ENCODE assay signal across 15 cellular contexts in the genomic region with DNA sequence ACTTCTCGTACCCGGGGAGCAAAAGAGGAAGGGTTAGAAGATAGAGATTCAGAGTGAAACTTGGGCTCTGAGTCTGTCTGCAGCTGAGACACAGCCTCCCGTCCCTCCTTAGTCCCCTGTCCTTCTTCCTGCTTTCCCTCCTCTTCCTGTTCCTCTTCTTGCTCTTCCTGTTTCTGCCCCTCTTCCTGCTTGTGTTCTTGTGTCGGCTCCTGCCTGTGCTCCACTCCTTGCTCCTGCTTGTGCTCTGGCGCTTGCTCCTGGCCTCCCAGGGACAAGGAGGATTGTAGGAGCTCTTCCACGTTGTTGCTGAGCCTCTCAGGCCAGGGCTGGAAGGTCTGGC. TPM values are rescaled to one million over a fixed set of nuclear protein-coding genes. Genes with fewer than 3 reads are reported as not detected.
DNase-seq lines count a peak whose midpoint lies in the region; ATAC-seq, FAIRE-seq and TF ChIP-seq lines count a peak whose summit lies in the region.
"Had no signal": no experiment of that assay in that cellular context is flagged by ENCODE, and none has a peak within 500 bp of the region (broad histone marks: within the 10 kb centered on the region; RNA-seq: fewer than 3 reads in every experiment).

No MANE protein-coding gene starts in this region.

- no peak overlapping the region for H3K9ac ChIP-seq in SK-N-SH
- H3K9ac ChIP-seq: GM23248 had no signal

- no peak for FAIRE-seq in small intestine (lab: Jason Lieb, UNC)

- H3K79me2 ChIP-seq in SK-N-SH (ENCODE audit: insufficient read depth) = no peaks in the 10 kb centered on the region

- TF ChIP-seq POLR2A in stomach (IDR thresholded peaks at IDR 0.05) = no peak

- H3K9me3 ChIP-seq in SK-N-SH = no peaks in the 10 kb centered on the region
- H3K9me3 ChIP-seq in left lung = no peaks in the 10 kb centered on the region
- no peaks in the 10 kb centered on the region for H3K9me3 ChIP-seq in stomach
- no peaks in the 10 kb centered on the region for H3K9me3 ChIP-seq in small intestine (ENCODE audit: control insufficient read depth, low read depth)

- H3K9me2 ChIP-seq in SK-N-SH = no peaks in the 10 kb centered on the region

- H3K27me3 ChIP-seq in SK-N-SH (ENCODE audit: insufficient read depth) (no peaks in the 10 kb centered on the region), left lung (no peaks in the 10 kb centered on the region), stomach (peaks cover 0 to 6% (median 0%) of the 10 kb centered on the region in 3 donors), small intestine (ENCODE audit: control insufficient read depth in 2 of 2, insufficient read depth in 2 of 2, low read length in 2 of 2) (no peaks in the 10 kb centered on the region)

- no peak for ATAC-seq in SK-N-SH treated with all-trans-retinoic acid at 6 μM for 48 hours
- peak; percentile 56 for ATAC-seq in left lung
- ATAC-seq: activated CD4-positive, CD25-positive, alpha-beta regulatory T cell treated with anti-CD3 and anti-CD28 coated beads, Interleukin-2, amount 50 U/mL, for 24 hours had no signal

- POLR2A ChIA-PET in SK-N-SH (lab: Yijun Ruan, JAX) = interaction anchor here (0.8 to 1.8 kb wide), 3 partner anchors 11 to 26 kb away, joined by 3 to 5 read pairs (median 5); no protein-coding TSS in a partner anchor

- intact Hi-C loops in left lung (cut with DNase I) (no loop called here), stomach (cut with DNase I; ENCODE audit: low total_unique reads) (no loop called here)

- TF ChIP-seq EP300 in SK-N-SH (IDR thresholded peaks at IDR 0.05; ENCODE audit: borderline replicate concordance in 1 of 2, low read depth in 1 of 2, low read length in 1 of 2) (no peak), stomach (IDR thresholded peaks at IDR 0.05) (no peak)

- peak; percentile 11 for DNase-seq in SK-N-SH
- DNase-seq in SIG-M5 (lab: John Stamatoyannopoulos, UW) = peak; percentile 94
- DNase-seq in left lung = no peak
- DNase-seq in stomach = no peak
- DNase-seq in RKO (ENCODE audit: low spot score) = no peak
- no peak for DNase-seq in NCI-H510A (lab: John Stamatoyannopoulos, UW)
- DNase-seq in small intestine = no peak
- DNase-seq: activated effector memory CD4-positive, alpha-beta T cell treated with anti-CD3 and anti-CD28 coated beads, Interleukin-2, amount 50 U/mL, for 16 hours; GM23248; NCI-H2171 had no signal

- TF ChIP-seq RAD21 in SK-N-SH (IDR thresholded peaks at IDR 0.05; ENCODE audit: low read length) = no peak

- H2AFZ ChIP-seq in SK-N-SH (ENCODE audit: low read depth) = no peak overlapping the region
- H2AFZ ChIP-seq: GM23248 had no signal

- TF ChIP-seq CTCF in SK-N-SH (IDR thresholded peaks at IDR 0.05) = no peak
- TF ChIP-seq CTCF in left lung (IDR thresholded peaks at IDR 0.05) = no peak
- no peak for TF ChIP-seq CTCF in stomach (IDR thresholded peaks at IDR 0.05)

- WGBS in SK-N-SH (ENCODE audit: low lambda C conversion rate) = 83% methylated on average over 6 of the region's 6 CpGs
- WGBS in stomach, 5 donors = 65 to 78% (median 72%) methylated on average over 6 of the region's 6 CpGs
- 54 to 94% (median 75%) methylated on average over 6 of the region's 6 CpGs for WGBS in small intestine, 3 donors

- no peaks in the 10 kb centered on the region for H3F3A ChIP-seq in SK-N-SH (replicated peaks; ENCODE audit: insufficient read depth)

- no peaks in the 10 kb centered on the region for H3K4me1 ChIP-seq in SK-N-SH (ENCODE audit: control insufficient read depth in 1 of 2, insufficient read depth in 2 of 2, low read depth in 1 of 2, low read length in 1 of 2)
- peaks cover 0 to 43% of the 10 kb centered on the region in 2 donors for H3K4me1 ChIP-seq in left lung
- peaks cover 7 to 20% (median 15%) of the 10 kb centered on the region in 4 donors for H3K4me1 ChIP-seq in stomach
- H3K4me1 ChIP-seq in small intestine (ENCODE audit: control insufficient read depth in 2 of 2, insufficient read depth in 1 of 2, low read depth in 1 of 2, low read length in 1 of 2) = no peaks in the 10 kb centered on the region

- no peaks in the 10 kb centered on the region for H4K20me1 ChIP-seq in SK-N-SH (ENCODE audit: insufficient read depth)

- no peaks in the 10 kb centered on the region for H3K36me3 ChIP-seq in SK-N-SH (replicated peaks in 1 of 2; ENCODE audit: control insufficient read depth in 1 of 2, insufficient read depth in 2 of 2, low read length in 1 of 2)
- peaks cover 0 to 13% of the 10 kb centered on the region in 2 donors for H3K36me3 ChIP-seq in left lung
- H3K36me3 ChIP-seq in stomach = peaks cover 3 to 15% (median 14%) of the 10 kb centered on the region in 4 donors
- H3K36me3 ChIP-seq in small intestine (ENCODE audit: control insufficient read depth in 2 of 2, insufficient read depth in 2 of 2, low read length in 2 of 2) = no peaks in the 10 kb centered on the region

- H3K27ac ChIP-seq in SK-N-SH (ENCODE audit: low read depth in 2 of 2, low read length in 1 of 2) (no peak overlapping the region), left lung (peak overlapping the region; percentile 65 to 79), stomach (peak overlapping the region in 3 of 5 donors; percentile 1 to 47 (median 15)), small intestine (ENCODE audit: low read depth in 1 of 2, low read length in 1 of 2) (peak overlapping the region in 1 of 2 donors; percentile 45)
- H3K27ac ChIP-seq: 22Rv1, GM23248 had no signal

- no peak overlapping the region for H3K4me3 ChIP-seq in SK-N-SH (ENCODE audit: low read depth in 2 of 2, low read length in 1 of 2)
- H3K4me3 ChIP-seq in left lung = peak overlapping the region in 1 of 2 donors; percentile 9
- H3K4me3 ChIP-seq in stomach = no peak overlapping the region
- H3K4me3 ChIP-seq in small intestine (ENCODE audit: low read depth in 1 of 2, low read length in 2 of 2) = no peak overlapping the region
- H3K4me3 ChIP-seq: GM23248 had no signal

- H3K4me2 ChIP-seq in SK-N-SH = no peak overlapping the region

- CTCF ChIA-PET in SK-N-SH (lab: Yijun Ruan, JAX) = interaction anchor here (1.1 to 4.2 kb wide), 15 partner anchors 9 to 106 kb away, joined by 3 to 32 read pairs (median 8); partner anchors contain the start of gene LPAR5

TF ChIP-seq in SK-N-SH, 30 proteins besides CTCF, POLR2A, EP300 and RAD21:
- TF ChIP-seq, protein P1, sequence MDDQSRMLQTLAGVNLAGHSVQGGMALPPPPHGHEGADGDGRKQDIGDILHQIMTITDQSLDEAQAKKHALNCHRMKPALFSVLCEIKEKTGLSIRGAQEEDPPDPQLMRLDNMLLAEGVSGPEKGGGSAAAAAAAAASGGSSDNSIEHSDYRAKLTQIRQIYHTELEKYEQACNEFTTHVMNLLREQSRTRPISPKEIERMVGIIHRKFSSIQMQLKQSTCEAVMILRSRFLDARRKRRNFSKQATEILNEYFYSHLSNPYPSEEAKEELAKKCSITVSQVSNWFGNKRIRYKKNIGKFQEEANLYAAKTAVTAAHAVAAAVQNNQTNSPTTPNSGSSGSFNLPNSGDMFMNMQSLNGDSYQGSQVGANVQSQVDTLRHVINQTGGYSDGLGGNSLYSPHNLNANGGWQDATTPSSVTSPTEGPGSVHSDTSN (IDR thresholded peaks at IDR 0.05) = no peak

TF ChIP-seq in SK-N-SH treated with all-trans-retinoic acid at 6 μM for 48 hours, 23 proteins besides CTCF, POLR2A, EP300 and RAD21 (continues in another document):
- TF ChIP-seq ISL1 (CRISPR knock-in tag; IDR thresholded peaks at IDR 0.05) (no peak), RARB (CRISPR knock-in tag; IDR thresholded peaks at IDR 0.05) (no peak), TOX (CRISPR knock-in tag; IDR thresholded peaks at IDR 0.05; ENCODE audit: borderline replicate concordance) (no peak)

RNA-seq across cellular contexts. Expression of gene ACRBP, which starts 3.0 kb away (rescaled TPM):
- polyA plus RNA-seq in SK-N-SH (2012; rRNA removed) (0.71 and 0.88 TPM in 2 replicates), stomach (1 to 10 TPM in 2 of 3 donors, under 1 TPM in 1; 0.31 to 1.6 (median 1.1) TPM), small intestine (1 to 10 TPM; 2.6 to 5.9 (median 4.5) TPM)
- polyA plus RNA-seq in SK-N-SH (2012; cell fraction: cytosol; rRNA removed) = 0.35 and 0.58 TPM in 2 replicates
- polyA plus RNA-seq in SK-N-SH (2012; cell fraction: nucleus; rRNA removed) = 5.4 and 6.0 TPM in 2 replicates
- total RNA-seq in left lung (1 to 10 TPM; 4.9 to 6.3 TPM), stomach (1 to 10 TPM in 2 of 5 donors, not detected in 3; 2.2 to 6.4 TPM)
- total RNA-seq: Daoy, GM23248 had no signal
- polyA plus RNA-seq: GM23248 had no signal

RNA-seq across cellular contexts. Expression of gene LPAR5, which starts 8.5 kb away (rescaled TPM):
- polyA plus RNA-seq in SK-N-SH (2012; rRNA removed) (0.03 and 0.05 TPM in 2 replicates), stomach (1 to 10 TPM; 2.0 to 5.6 (median 3.5) TPM), small intestine (1 to 10 TPM; 6.2 to 8.8 (median 7.8) TPM)
- polyA plus RNA-seq in SK-N-SH (2012; cell fraction: cytosol; rRNA removed) = 0.03 and 0.05 TPM in 2 replicates
- polyA plus RNA-seq in SK-N-SH (2012; cell fraction: nucleus; rRNA removed) = 0.15 TPM in 2 replicates
- total RNA-seq in left lung (1 to 10 TPM; 1.5 to 2.0 TPM), stomach (10 to 100 TPM in 1 of 5 donors, 1 to 10 TPM in 4; 1.3 to 33.0 (median 5.8) TPM)
- total RNA-seq: Daoy, GM23248, RPMI7951 had no signal
- polyA plus RNA-seq: GM23248 had no signal

RNA-seq across cellular contexts. Expression of gene ING4, which starts 18.7 kb away (rescaled TPM):
- polyA plus RNA-seq in SK-N-SH (2012; rRNA removed) = 96.5 and 163 TPM in 2 replicates
- polyA plus RNA-seq in SK-N-SH (2012; cell fraction: cytosol; rRNA removed) = 108 and 110 TPM in 2 replicates
- 252 and 353 TPM in 2 replicates for polyA plus RNA-seq in SK-N-SH (2012; cell fraction: nucleus; rRNA removed)
- 10 to 100 TPM; 23.1 to 38.0 TPM for total RNA-seq in left lung
- 10 to 100 TPM in 4 of 5 donors, 1 to 10 TPM in 1; 8.7 to 51.8 (median 33.5) TPM for total RNA-seq in stomach
- polyA plus RNA-seq in stomach = 10 to 100 TPM; 25.5 to 53.6 (median 43.6) TPM
- 10 to 100 TPM; 29.3 to 30.9 (median 30.0) TPM for polyA plus RNA-seq in small intestine

RNA-seq across cellular contexts. Expression of gene CHD4, which starts 37.0 kb away (rescaled TPM):
- polyA plus RNA-seq in SK-N-SH (2012; rRNA removed) (85.5 and 90.5 TPM in 2 replicates), stomach (100 to 1,000 TPM; 105 to 139 (median 111) TPM), small intestine (100 to 1,000 TPM in 1 of 3 donors, 10 to 100 TPM in 2; 88.2 to 123 (median 94.8) TPM)
- 63.2 and 74.4 TPM in 2 replicates for polyA plus RNA-seq in SK-N-SH (2012; cell fraction: cytosol; rRNA removed)
- 200 and 254 TPM in 2 replicates for polyA plus RNA-seq in SK-N-SH (2012; cell fraction: nucleus; rRNA removed)
- total RNA-seq in left lung (100 to 1,000 TPM; 159 to 171 TPM), stomach (100 to 1,000 TPM; 169 to 315 (median 202) TPM)

RNA-seq across cellular contexts. Expression of gene ZNF384, which starts 44.9 kb away (rescaled TPM):
- polyA plus RNA-seq in SK-N-SH (2012; rRNA removed) = 64.9 and 80.4 TPM in 2 replicates
- 32.4 and 44.0 TPM in 2 replicates for polyA plus RNA-seq in SK-N-SH (2012; cell fraction: cytosol; rRNA removed)
- polyA plus RNA-seq in SK-N-SH (2012; cell fraction: nucleus; rRNA removed) = 222 and 232 TPM in 2 replicates
- total RNA-seq in left lung = 10 to 100 TPM; 39.3 to 55.0 TPM
- total RNA-seq in stomach = 100 to 1,000 TPM in 1 of 5 donors, 10 to 100 TPM in 4; 16.5 to 207 (median 35.6) TPM
- 10 to 100 TPM; 16.7 to 21.8 (median 20.2) TPM for polyA plus RNA-seq in stomach
- 10 to 100 TPM; 26.2 to 38.2 (median 31.0) TPM for polyA plus RNA-seq in small intestine

Comparison
In these comparisons a context has a peak if more than half of its experiments do, and no peak if none do; other contexts are left out.
1. DNase-seq: peak in SK-N-SH (single experiment) and SIG-M5 (single experiment); none in left lung (0 of 2), stomach (single experiment), RKO (single experiment), NCI-H510A (single experiment) and small intestine (single experiment).
2. H3K27ac ChIP-seq: peak in left lung (2 of 2) and stomach (3 of 5); none in SK-N-SH (0 of 2).